2 cellular contexts compared by ENCODE assay signal in the genomic region with DNA sequence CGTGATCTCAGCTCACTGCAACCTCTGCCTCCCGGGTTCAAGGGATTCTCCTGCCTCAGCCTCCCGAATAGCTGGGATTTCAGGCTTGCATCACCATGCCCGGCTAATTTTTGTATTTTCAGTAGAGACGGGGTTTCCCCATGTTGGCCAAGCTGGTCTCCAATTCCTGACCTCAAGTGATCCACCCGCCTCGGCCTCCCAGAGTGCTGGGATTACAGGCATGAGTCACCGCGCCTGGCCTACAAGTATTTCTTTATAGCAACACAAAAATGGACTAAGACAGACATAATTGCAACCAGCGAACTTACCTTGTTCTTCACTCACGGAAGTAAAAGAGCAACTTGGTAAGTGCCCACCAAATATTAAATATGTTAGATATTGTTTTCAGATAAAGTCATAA. TPM values are rescaled to one million over a fixed set of nuclear protein-coding genes. Genes with fewer than 3 reads are reported as not detected.
"Had no signal": no experiment of that assay in that cellular context is flagged by ENCODE, and none has a peak within 500 bp of the region (broad histone marks: within the 10 kb centered on the region; RNA-seq: fewer than 3 reads in every experiment).

No MANE protein-coding gene starts in this region.

RNA-seq across cellular contexts. Expression of a gene that starts 10.0 kb away (rescaled TPM):
- total RNA-seq: esophagus mucosa, pulmonary artery endothelial cell had no signal
